In genomic region chr7:70554646-70555045, GRCh38 we compare ENCODE assay signal across 20 cellular contexts.
"Had no signal": no experiment of that assay in that cellular context is flagged by ENCODE, and none has a peak within 500 bp of the region (broad histone marks: within the 10 kb centered on the region; RNA-seq: fewer than 3 reads in every experiment).

No MANE protein-coding gene starts in this region.

- ATAC-seq: mucosa of descending colon; naive thymus-derived CD4-positive, alpha-beta T cell; right cardiac atrium; sciatic nerve; stimulated activated effector memory CD8-positive, alpha-beta T cell treated with anti-CD3 and anti-CD28 coated beads, Interleukin-12 subunit alpha, Interleukin-12 subunit beta, amount 100 ng/mL, for 72 hours; upper lobe of right lung had no signal

- H3K27me3 ChIP-seq: ovary, spleen, suprapubic skin, tibial artery, upper lobe of right lung had no signal

- H3K27ac ChIP-seq: left ventricle myocardium inferior, ovary, spleen, suprapubic skin, thoracic aorta, tibial artery, upper lobe of right lung had no signal

- H3K4me3 ChIP-seq: left ventricle myocardium inferior, lung, mucosa of descending colon, ovary, spleen, suprapubic skin, thoracic aorta, tibial artery, upper lobe of right lung had no signal

- H3K9me3 ChIP-seq: left ventricle myocardium inferior, mucosa of descending colon, ovary, suprapubic skin, thoracic aorta, tibial artery, upper lobe of right lung had no signal

- H3K4me1 ChIP-seq: left ventricle myocardium inferior, spleen, suprapubic skin, tibial artery, upper lobe of right lung had no signal

- DNase-seq: islet precursor cell; left ventricle myocardium inferior; midbrain; mucosa of descending colon; naive thymus-derived CD4-positive, alpha-beta T cell; ovary; retina; right cardiac atrium; small intestine; spleen; stimulated activated CD4-positive, alpha-beta T cell treated with anti-CD3 and anti-CD28 coated beads, Interleukin-4, amount 100 ng/mL, for 24 hours; stimulated activated naive CD4-positive, alpha-beta T cell; tibial artery; trophoblast cell; upper lobe of right lung had no signal

- H3K36me3 ChIP-seq: ovary, suprapubic skin, thoracic aorta, tibial artery, upper lobe of right lung had no signal
